Comparison of ENCODE assay signal across 8 cellular contexts in genomic region chr19:14149509-14149994, GRCh38. TPM values are rescaled to one million over a fixed set of nuclear protein-coding genes. Genes with fewer than 3 reads are reported as not detected.
DNase-seq lines count a peak whose midpoint lies in the region; ATAC-seq and TF ChIP-seq lines count a peak whose summit lies in the region.

No MANE protein-coding gene starts in this region.

- TF ChIP-seq CTCF in fibroblast of villous mesenchyme (IDR thresholded peaks at IDR 0.05; ENCODE audit: insufficient read depth, low read depth, low read length), result no peak
- no peak for TF ChIP-seq CTCF in psoas muscle (IDR thresholded peaks at IDR 0.05)

- H3K79me2 ChIP-seq in GM23248 (ENCODE audit: insufficient read depth), result peaks cover 15% of the 10 kb centered on the region; the same call in 1 of the 2 replicates

- no peaks in the 10 kb centered on the region for H3K27me3 Mint-ChIP-seq in activated T-cell treated with anti-CD3 and anti-CD28 coated beads, Interleukin-2, amount 50 U/mL, for 72 hours (ENCODE audit: low read depth)

- H3K27ac Mint-ChIP-seq in activated T-cell treated with anti-CD3 and anti-CD28 coated beads, Interleukin-2, amount 50 U/mL, for 72 hours, result peak overlapping the region; percentile 94

- H3K9ac ChIP-seq in GM23248, result peak overlapping the region; percentile 77

- H3K4me3 Mint-ChIP-seq in activated T-cell treated with anti-CD3 and anti-CD28 coated beads, Interleukin-2, amount 50 U/mL, for 72 hours, result peak overlapping the region; percentile 89 to 91

- peaks cover 37% of the 10 kb centered on the region for H3K4me1 Mint-ChIP-seq in activated T-cell treated with anti-CD3 and anti-CD28 coated beads, Interleukin-2, amount 50 U/mL, for 72 hours (ENCODE audit: low read depth)

- H3K9me3 Mint-ChIP-seq in activated T-cell treated with anti-CD3 and anti-CD28 coated beads, Interleukin-2, amount 50 U/mL, for 72 hours, result no peaks in the 10 kb centered on the region

- H3K36me3 ChIP-seq in GM23248 (ENCODE audit: low read depth) (no peaks in the 10 kb centered on the region), psoas muscle (ENCODE audit: insufficient read depth in 1 of 2, low read depth in 1 of 2) (no peaks in the 10 kb centered on the region)

- peak; percentile 51 for DNase-seq in GM23248
- peak; percentile 40 to 53 for DNase-seq in activated T-cell treated with anti-CD3 and anti-CD28 coated beads, Interleukin-2, amount 50 U/mL, for 72 hours
- DNase-seq in fibroblast of villous mesenchyme (ENCODE audit: low read depth), result peak; percentile 37
- DNase-seq in psoas muscle, result peak; percentile 80
- no peak for DNase-seq in T1000 (lab: John Stamatoyannopoulos, UW)
- DNase-seq in NCI-H345 (lab: John Stamatoyannopoulos, UW), result no peak
- no peak for DNase-seq in germinal center (ENCODE audit: low spot score)

- H3K36me3 Mint-ChIP-seq in activated T-cell treated with anti-CD3 and anti-CD28 coated beads, Interleukin-2, amount 50 U/mL, for 72 hours (ENCODE audit: insufficient read depth in 2 of 2), result no peaks in the 10 kb centered on the region

- peak overlapping the region; percentile 84 for H2AFZ ChIP-seq in GM23248

- peaks cover 9% of the 10 kb centered on the region; the same call in 1 of the 2 replicates for H3F3A ChIP-seq in GM23248 (ENCODE audit: insufficient read depth)

- H3K4me1 ChIP-seq in GM23248 (ENCODE audit: insufficient read depth), result peaks cover 31% of the 10 kb centered on the region
- H3K4me1 ChIP-seq in psoas muscle, result peaks cover 9% of the 10 kb centered on the region

- H3K9me2 ChIP-seq in GM23248 (ENCODE audit: insufficient read depth), result no peaks in the 10 kb centered on the region

- peak overlapping the region; percentile 44 for H3K27ac ChIP-seq in GM23248
- peak overlapping the region; percentile 41 for H3K27ac ChIP-seq in psoas muscle

- H4K20me1 ChIP-seq in GM23248 (ENCODE audit: insufficient read depth), result no peaks in the 10 kb centered on the region

- intact Hi-C loops in psoas muscle (cut with DNase I), result loop anchor here (2.0 to 5.0 kb wide), 2 partner anchors 198 to 199 kb away; no protein-coding TSS in a partner anchor

- no peaks in the 10 kb centered on the region for H3K27me3 ChIP-seq in GM23248 (replicated peaks; ENCODE audit: insufficient read depth)
- H3K27me3 ChIP-seq in psoas muscle (ENCODE audit: insufficient read depth in 3 of 3, low read length in 2 of 3), result no peaks in the 10 kb centered on the region

- in situ Hi-C loops in GM23248 (cut with MboI), result no loop called here

- WGBS in GM23248 (ENCODE audit: low coverage in 1 of 2, low lambda C conversion rate in 2 of 2, missing lambda C conversion rate in 2 of 2), 2 experiments, result 13 to 14% methylated on average over 21 of the region's 21 CpGs
- WGBS in psoas muscle, 3 donors, result 23 to 29% (median 27%) methylated on average over 21 of the region's 21 CpGs

- peak overlapping the region; percentile 56 for H3K4me3 ChIP-seq in GM23248
- no peak overlapping the region for H3K4me3 ChIP-seq in fibroblast of villous mesenchyme (ENCODE audit: low read depth, low read length)
- H3K4me3 ChIP-seq in psoas muscle, result peak overlapping the region; percentile 22

- no peaks in the 10 kb centered on the region for H3K9me3 ChIP-seq in GM23248 (ENCODE audit: low read depth)
- no peaks in the 10 kb centered on the region for H3K9me3 ChIP-seq in psoas muscle

- peak; percentile 74 to 81 for ATAC-seq in activated T-cell treated with anti-CD3 and anti-CD28 coated beads, Interleukin-2, amount 50 U/mL, for 72 hours (replicated peaks in 1 of 2)
- ATAC-seq in psoas muscle, result peak in 3 of 4 donors; percentile 24 to 48 (median 27)
- no peak for ATAC-seq in GM21576 (IDR thresholded peaks at IDR 0.05; ENCODE audit: unreplicated experiment)

- H3K4me2 ChIP-seq in GM23248 (ENCODE audit: unreplicated experiment), result peak overlapping the region; percentile 84

RNA-seq across cellular contexts. Expression of gene ASF1B, which starts 13.2 kb away (rescaled TPM):
- total RNA-seq in GM23248 (2014; rRNA removed; shearing (Covaris generic)), result 7.6 and 11.2 TPM in 2 replicates
- polyA plus RNA-seq in GM23248 (2016; fragmentation: Nextera tagmentation; extraction: Ambion mirVana) (18.0 and 19.0 TPM in 2 replicates), psoas muscle (1 to 10 TPM in 2 of 3 donors, under 1 TPM in 1; 0.20 to 1.2 (median 1.0) TPM)
- total RNA-seq in activated T-cell treated with anti-CD3 and anti-CD28 coated beads, Interleukin-2, amount 50 U/mL, for 72 hours, result 10 to 100 TPM; 71.3 to 84.4 TPM
- total RNA-seq in fibroblast of villous mesenchyme (8.1 and 8.2 TPM in 2 replicates), psoas muscle (1 to 10 TPM in 1 of 4 donors, under 1 TPM in 2, not detected in 1; 0.63 to 6.0 (median 0.84) TPM)

RNA-seq across cellular contexts. Expression of gene PRKACA, which starts 32.0 kb away (rescaled TPM):
- 37.4 and 67.8 TPM in 2 replicates for total RNA-seq in GM23248 (2014; rRNA removed; shearing (Covaris generic))
- 4.6 and 5.3 TPM in 2 replicates for polyA plus RNA-seq in GM23248 (2016; fragmentation: Nextera tagmentation; extraction: Ambion mirVana)
- 10 to 100 TPM; 67.7 to 75.0 TPM for total RNA-seq in activated T-cell treated with anti-CD3 and anti-CD28 coated beads, Interleukin-2, amount 50 U/mL, for 72 hours
- 50.1 and 50.3 TPM in 2 replicates for total RNA-seq in fibroblast of villous mesenchyme
- 100 to 1,000 TPM; 209 to 509 (median 312) TPM for total RNA-seq in psoas muscle
- 100 to 1,000 TPM in 2 of 3 donors, 10 to 100 TPM in 1; 99.3 to 208 (median 135) TPM for polyA plus RNA-seq in psoas muscle

RNA-seq across cellular contexts. Expression of gene ADGRL1, which starts 56.4 kb away (rescaled TPM):
- 3.0 and 3.8 TPM in 2 replicates for total RNA-seq in GM23248 (2014; rRNA removed; shearing (Covaris generic))
- polyA plus RNA-seq in GM23248 (2016; fragmentation: Nextera tagmentation; extraction: Ambion mirVana), result 0.75 and 1.0 TPM in 2 replicates
- total RNA-seq in activated T-cell treated with anti-CD3 and anti-CD28 coated beads, Interleukin-2, amount 50 U/mL, for 72 hours, result 10 to 100 TPM; 15.0 to 21.2 TPM
- 1.7 and 1.9 TPM in 2 replicates for total RNA-seq in fibroblast of villous mesenchyme
- 1 to 10 TPM; 1.7 to 2.6 (median 1.8) TPM for total RNA-seq in psoas muscle
- polyA plus RNA-seq in psoas muscle, result 1 to 10 TPM in 1 of 3 donors, under 1 TPM in 2; 0.38 to 1.1 (median 0.87) TPM

RNA-seq across cellular contexts. Expression of gene SAMD1, which starts 59.0 kb away (rescaled TPM):
- 42.5 and 50.8 TPM in 2 replicates for total RNA-seq in GM23248 (2014; rRNA removed; shearing (Covaris generic))
- polyA plus RNA-seq in GM23248 (2016; fragmentation: Nextera tagmentation; extraction: Ambion mirVana) (5.4 and 5.7 TPM in 2 replicates), psoas muscle (10 to 100 TPM; 39.9 to 99.9 (median 60.4) TPM)
- 10 to 100 TPM; 41.6 to 77.1 TPM for total RNA-seq in activated T-cell treated with anti-CD3 and anti-CD28 coated beads, Interleukin-2, amount 50 U/mL, for 72 hours
- total RNA-seq in fibroblast of villous mesenchyme (23.3 and 24.2 TPM in 2 replicates), psoas muscle (10 to 100 TPM; 27.3 to 54.4 (median 39.6) TPM)

Comparison
In these comparisons a context has a peak if more than half of its experiments do, and no peak if none do; other contexts are left out.
1. DNase-seq: peak in GM23248 (single experiment), activated T-cell treated with anti-CD3 and anti-CD28 coated beads, Interleukin-2, amount 50 U/mL, for 72 hours (2 of 2), fibroblast of villous mesenchyme (single experiment) and psoas muscle (2 of 2); none in T1000 (single experiment), NCI-H345 (single experiment) and germinal center (single experiment).